In the genomic region with DNA sequence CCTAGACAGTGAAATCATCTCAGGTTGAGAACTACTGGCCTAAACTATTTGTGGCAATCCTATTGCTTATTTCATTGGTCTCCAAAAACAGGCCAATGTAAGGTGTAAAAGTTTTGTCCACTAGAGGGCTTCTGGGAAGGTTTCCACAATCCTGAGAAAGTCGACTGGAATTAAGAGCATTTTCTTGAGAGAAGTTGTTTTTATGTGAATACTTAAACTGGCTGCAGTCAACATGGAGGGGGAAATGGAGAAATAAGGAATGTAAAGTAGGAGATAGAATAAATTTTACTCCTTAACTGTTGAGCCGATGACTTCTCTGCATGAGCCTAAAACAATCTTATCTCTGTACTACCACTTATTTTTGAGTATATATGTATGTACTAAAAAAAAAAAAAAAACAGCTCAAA, we compare ENCODE assay signal across 8 cellular contexts. TPM values are rescaled to one million over a fixed set of nuclear protein-coding genes. Genes with fewer than 3 reads are reported as not detected.
DNase-seq lines count a peak whose midpoint lies in the region; ATAC-seq and TF ChIP-seq lines count a peak whose summit lies in the region.

No MANE protein-coding gene starts in this region.

- no peaks in the 10 kb centered on the region for H3K27me3 ChIP-seq in right lobe of liver

- intact Hi-C loops in right lobe of liver (cut with DNase I), result no loop called here

- no peak overlapping the region for H3K27ac ChIP-seq in right lobe of liver

- 22% methylated on average over 2 of the region's 2 CpGs for WGBS in right lobe of liver (ENCODE audit: insufficient coverage, low coverage, low lambda C conversion rate, missing lambda C conversion rate)

- TF ChIP-seq POLR2A in right lobe of liver (IDR thresholded peaks at IDR 0.05), result no peak

- H3K4me1 ChIP-seq in right lobe of liver, result no peaks in the 10 kb centered on the region

- H3K4me3 ChIP-seq in right lobe of liver, result no peak overlapping the region

- no peaks in the 10 kb centered on the region for H3K9me3 ChIP-seq in right lobe of liver

- no peaks in the 10 kb centered on the region for H3K36me3 ChIP-seq in right lobe of liver

- TF ChIP-seq CTCF in right lobe of liver (IDR thresholded peaks at IDR 0.05), result peak; percentile 70 to 77 (median 73)

- ATAC-seq in right lobe of liver, result peak; percentile 79 to 83 (median 81)

- peak; percentile 25 for DNase-seq in NCI-H345 (lab: John Stamatoyannopoulos, UW)
- no peak for DNase-seq in NCI-H345 treated with DMSO at 0.1 percent for 48 hours (lab: John Stamatoyannopoulos, UW; ENCODE audit: unreplicated experiment)
- DNase-seq in H4 (ENCODE audit: low spot score), result peak; percentile 44
- DNase-seq in NCI-H460 (ENCODE audit: extremely low read depth, low read depth), result peak; percentile 42
- peak; percentile 73 for DNase-seq in cerebellar cortex (ENCODE audit: low spot score)
- DNase-seq in right lobe of liver, result no peak
- no peak for DNase-seq in NCI-H1930 (lab: John Stamatoyannopoulos, UW)
- DNase-seq in islet precursor cell, result no peak

RNA-seq across cellular contexts. Expression of a gene that starts 11.0 kb away (rescaled TPM):
- 232 and 242 TPM in 2 replicates for total RNA-seq in H4 (2014; rRNA removed; shearing (Covaris generic))
- 145 and 148 TPM in 2 replicates for total RNA-seq in NCI-H460 (2014; rRNA removed; shearing (Covaris generic))
- 97.9 and 101 TPM in 2 replicates for polyA plus RNA-seq in NCI-H460 (2014; cell fraction: nucleus; rRNA removed)
- 10 to 100 TPM; 28.4 to 48.8 (median 34.3) TPM for total RNA-seq in right lobe of liver

RNA-seq across cellular contexts. Expression of a gene that starts 55.6 kb away (rescaled TPM):
- 84.7 and 94.6 TPM in 2 replicates for total RNA-seq in H4 (2014; rRNA removed; shearing (Covaris generic))
- 60.8 and 61.1 TPM in 2 replicates for total RNA-seq in NCI-H460 (2014; rRNA removed; shearing (Covaris generic))
- polyA plus RNA-seq in NCI-H460 (2014; cell fraction: nucleus; rRNA removed), result 80.1 and 114 TPM in 2 replicates
- total RNA-seq in right lobe of liver, result 10 to 100 TPM; 12.4 to 16.8 (median 14.9) TPM

Comparison
In these comparisons a context has a peak if more than half of its experiments do, and no peak if none do; other contexts are left out.
1. DNase-seq: peak in NCI-H345 (single experiment), H4 (single experiment), NCI-H460 (single experiment) and cerebellar cortex (single experiment); none in NCI-H345 treated with DMSO at 0.1 percent for 48 hours (single experiment), right lobe of liver (0 of 3), NCI-H1930 (0 of 2) and islet precursor cell (single experiment).